In the genomic region with DNA sequence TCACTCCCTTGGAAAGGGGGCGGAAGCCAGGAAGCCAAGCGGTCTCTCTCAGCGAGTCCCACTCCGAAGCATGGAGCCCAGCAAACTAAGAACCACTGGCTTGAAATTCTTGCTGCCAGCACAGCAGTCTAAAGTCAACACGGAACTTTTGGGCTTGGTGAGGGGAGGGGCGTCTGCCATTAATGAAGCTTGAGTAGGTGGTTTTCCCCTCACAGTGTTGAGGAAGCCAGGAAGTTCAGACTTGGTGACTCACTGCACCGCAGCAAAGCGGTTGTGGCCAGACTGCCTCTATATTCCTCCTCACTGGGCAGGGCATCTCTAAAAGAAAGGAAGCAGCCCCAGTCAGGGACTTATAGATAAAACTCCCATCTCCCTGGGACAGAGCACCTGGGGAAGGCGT, we compare ENCODE assay signal across 10 cellular contexts.
DNase-seq lines count a peak whose midpoint lies in the region; ATAC-seq and TF ChIP-seq lines count a peak whose summit lies in the region.
"Had no signal": no experiment of that assay in that cellular context is flagged by ENCODE, and none has a peak within 500 bp of the region (broad histone marks: within the 10 kb centered on the region; RNA-seq: fewer than 3 reads in every experiment).

No MANE protein-coding gene starts in this region.

- intact Hi-C loops in CD14-positive monocyte (cut with micrococcal nuclease) (no loop called here), PC-3 (cut with micrococcal nuclease) (no loop called here), cardiac septum (cut with DNase I) (no loop called here), colonic mucosa (cut with DNase I) (no loop called here)

- no peak overlapping the region for H3K4me3 Mint-ChIP-seq in CD14-positive monocyte
- peak overlapping the region; percentile 7 to 13 for H3K4me3 Mint-ChIP-seq in activated T-cell treated with anti-CD3 and anti-CD28 coated beads, Interleukin-2, amount 50 U/mL, for 72 hours
- H3K4me3 Mint-ChIP-seq in naive thymus-derived CD8-positive, alpha-beta T cell = no peak overlapping the region

- no peaks in the 10 kb centered on the region for H3K9me2 ChIP-seq in PC-3 (replicated peaks; ENCODE audit: low read length)

- H3K36me3 ChIP-seq in PC-3 (ENCODE audit: low read depth, low read length) = no peaks in the 10 kb centered on the region
- H3K36me3 ChIP-seq in suprapubic skin = no peaks in the 10 kb centered on the region
- H3K36me3 ChIP-seq in colonic mucosa = no peaks in the 10 kb centered on the region
- H3K36me3 ChIP-seq: stomach had no signal

- BruUV-seq in PC-3 (replicated peaks; lab: Mats Ljungman, UMichigan) = no TSS peak

- peak overlapping the region; percentile 65 for H2AFZ ChIP-seq in PC-3 (ENCODE audit: low read length)

- H3K9me3 ChIP-seq in PC-3 (ENCODE audit: low read length) = 0 out of 2 replicates have a peak, but pooled peaks cover 5% of the 10 kb centered on the region
- peaks cover 4% of the 10 kb centered on the region for H3K9me3 ChIP-seq in suprapubic skin
- no peaks in the 10 kb centered on the region for H3K9me3 ChIP-seq in colonic mucosa

- H3K4me3 ChIP-seq in PC-3 (ENCODE audit: low read length) = no peak overlapping the region
- H3K4me3 ChIP-seq in suprapubic skin = no peak overlapping the region
- H3K4me3 ChIP-seq in colonic mucosa = no peak overlapping the region
- H3K4me3 ChIP-seq: stomach had no signal

- H3K4me1 ChIP-seq in PC-3 (ENCODE audit: insufficient read depth, low read length) = peaks cover 9% of the 10 kb centered on the region
- no peaks in the 10 kb centered on the region for H3K4me1 ChIP-seq in suprapubic skin
- no peaks in the 10 kb centered on the region for H3K4me1 ChIP-seq in colonic mucosa
- H3K4me1 ChIP-seq: stomach had no signal

- CTCF ChIA-PET in PC-3 (lab: Charles Lee) = no interaction called here

- 70% methylated on average over 2 of the region's 9 CpGs for WGBS in suprapubic skin

- TF ChIP-seq CTCF in CD14-positive monocyte (IDR thresholded peaks at IDR 0.05) = no peak
- no peak for TF ChIP-seq CTCF in PC-3 (conservative IDR thresholded peaks at IDR 0.05; ENCODE audit: low read depth, low read length)
- TF ChIP-seq CTCF in suprapubic skin (IDR thresholded peaks at IDR 0.05) = no peak
- no peak for TF ChIP-seq CTCF in colonic mucosa (IDR thresholded peaks at IDR 0.05)

- H3K36me3 Mint-ChIP-seq in CD14-positive monocyte = peaks cover 0 to 2% of the 10 kb centered on the region in 2 donors
- H3K36me3 Mint-ChIP-seq in activated T-cell treated with anti-CD3 and anti-CD28 coated beads, Interleukin-2, amount 50 U/mL, for 72 hours (ENCODE audit: insufficient read depth in 2 of 2) = peaks cover 32 to 59% of the 10 kb centered on the region in 2 donors
- peaks cover 0 to 20% (median 15%) of the 10 kb centered on the region in 3 donors for H3K36me3 Mint-ChIP-seq in naive thymus-derived CD8-positive, alpha-beta T cell

- H3K27ac Mint-ChIP-seq in CD14-positive monocyte = peak overlapping the region in 6 of 7 donors; percentile 64 to 86 (median 82)
- no peak overlapping the region for H3K27ac Mint-ChIP-seq in activated T-cell treated with anti-CD3 and anti-CD28 coated beads, Interleukin-2, amount 50 U/mL, for 72 hours
- no peak overlapping the region for H3K27ac Mint-ChIP-seq in naive thymus-derived CD8-positive, alpha-beta T cell

- no peak for TF ChIP-seq POLR2A in suprapubic skin (IDR thresholded peaks at IDR 0.05)

- H3K9me3 Mint-ChIP-seq in CD14-positive monocyte = peaks cover 11 to 34% (median 17%) of the 10 kb centered on the region in 7 donors
- peaks cover 29 to 30% of the 10 kb centered on the region in 2 donors for H3K9me3 Mint-ChIP-seq in activated T-cell treated with anti-CD3 and anti-CD28 coated beads, Interleukin-2, amount 50 U/mL, for 72 hours
- H3K9me3 Mint-ChIP-seq in naive thymus-derived CD8-positive, alpha-beta T cell = peaks cover 3 to 35% (median 19%) of the 10 kb centered on the region in 9 donors

- TF ChIP-seq EP300 in suprapubic skin (IDR thresholded peaks at IDR 0.05) = no peak

- no peak for DNase-seq in CD14-positive monocyte (ENCODE audit: low spot score)
- DNase-seq in PC-3 = peak; percentile 78
- peak; percentile 56 to 63 for DNase-seq in activated T-cell treated with anti-CD3 and anti-CD28 coated beads, Interleukin-2, amount 50 U/mL, for 72 hours
- DNase-seq in naive thymus-derived CD8-positive, alpha-beta T cell = peak in 4 of 10 donors; percentile 2 to 63 (median 16)
- DNase-seq in suprapubic skin (ENCODE audit: low spot score in 2 of 2) = no peak
- no peak for DNase-seq in cardiac septum (ENCODE audit: low spot score)
- no peak for DNase-seq in colonic mucosa
- no peak for DNase-seq in HCEC 1CT
- DNase-seq: stomach had no signal

- peak; percentile 99 for ATAC-seq in PC-3
- peak; percentile 86 to 91 for ATAC-seq in activated T-cell treated with anti-CD3 and anti-CD28 coated beads, Interleukin-2, amount 50 U/mL, for 72 hours (replicated peaks in 1 of 2)
- ATAC-seq in naive thymus-derived CD8-positive, alpha-beta T cell = peak; percentile 84 to 86
- ATAC-seq: SK-N-SH treated with all-trans-retinoic acid at 6 μM for 48 hours had no signal

- H3K79me2 ChIP-seq in PC-3 (ENCODE audit: low read length) = no peaks in the 10 kb centered on the region

- H3K27me3 Mint-ChIP-seq in CD14-positive monocyte (ENCODE audit: low read depth in 3 of 3) = peaks cover 0 to 2% (median 0%) of the 10 kb centered on the region in 3 donors
- H3K27me3 Mint-ChIP-seq in activated T-cell treated with anti-CD3 and anti-CD28 coated beads, Interleukin-2, amount 50 U/mL, for 72 hours (ENCODE audit: low read depth) = peaks cover 6% of the 10 kb centered on the region
- H3K27me3 Mint-ChIP-seq in naive thymus-derived CD8-positive, alpha-beta T cell = no peaks in the 10 kb centered on the region

- no peaks in the 10 kb centered on the region for H4K20me1 ChIP-seq in PC-3 (ENCODE audit: low read length)

- no peaks in the 10 kb centered on the region for H3F3A ChIP-seq in PC-3 (ENCODE audit: low read length, unreplicated experiment)

- peaks cover 4% of the 10 kb centered on the region for H3K4me1 Mint-ChIP-seq in CD14-positive monocyte
- peaks cover 27% of the 10 kb centered on the region for H3K4me1 Mint-ChIP-seq in activated T-cell treated with anti-CD3 and anti-CD28 coated beads, Interleukin-2, amount 50 U/mL, for 72 hours (ENCODE audit: low read depth)
- peaks cover 3 to 13% (median 9%) of the 10 kb centered on the region in 4 donors for H3K4me1 Mint-ChIP-seq in naive thymus-derived CD8-positive, alpha-beta T cell

- H3K27me3 ChIP-seq in PC-3 (ENCODE audit: low read length) (no peaks in the 10 kb centered on the region), suprapubic skin (no peaks in the 10 kb centered on the region), colonic mucosa (no peaks in the 10 kb centered on the region)
- H3K27me3 ChIP-seq: stomach had no signal

- POLR2A ChIA-PET in PC-3 (lab: Charles Lee; ENCODE audit: unreplicated experiment) = no interaction called here
- POLR2A ChIA-PET in naive thymus-derived CD8-positive, alpha-beta T cell (lab: Charles Lee) = no interaction called here

- H3K27ac ChIP-seq in PC-3 (ENCODE audit: low read length) = peak overlapping the region; percentile 68
- H3K27ac ChIP-seq in suprapubic skin = no peak overlapping the region
- H3K27ac ChIP-seq in colonic mucosa = no peak overlapping the region
- H3K27ac ChIP-seq: stomach had no signal

- H3K9ac ChIP-seq in PC-3 (ENCODE audit: low read length) (no peak overlapping the region), colonic mucosa (ENCODE audit: low read depth in 2 of 2, low read length in 2 of 2) (no peak overlapping the region)

- no peak overlapping the region for H3K4me2 ChIP-seq in PC-3 (ENCODE audit: low read length)

Comparison
In these comparisons a context has a peak if more than half of its experiments do, and no peak if none do; other contexts are left out.
1. DNase-seq: peak in PC-3 (single experiment) and activated T-cell treated with anti-CD3 and anti-CD28 coated beads, Interleukin-2, amount 50 U/mL, for 72 hours (2 of 2); none in CD14-positive monocyte (single experiment), suprapubic skin (0 of 2), cardiac septum (single experiment), colonic mucosa (single experiment) and HCEC 1CT (single experiment).
2. H3K27ac Mint-ChIP-seq: peak in CD14-positive monocyte (6 of 7); none in activated T-cell treated with anti-CD3 and anti-CD28 coated beads, Interleukin-2, amount 50 U/mL, for 72 hours (single experiment) and naive thymus-derived CD8-positive, alpha-beta T cell (0 of 10).
3. H3K4me3 Mint-ChIP-seq: peak in activated T-cell treated with anti-CD3 and anti-CD28 coated beads, Interleukin-2, amount 50 U/mL, for 72 hours (2 of 2); none in CD14-positive monocyte (0 of 2) and naive thymus-derived CD8-positive, alpha-beta T cell (0 of 10).
4. Peak in every context shown above with its lines, with median percentiles within 50 percentile points of each other: ATAC-seq.